In the genomic region with DNA sequence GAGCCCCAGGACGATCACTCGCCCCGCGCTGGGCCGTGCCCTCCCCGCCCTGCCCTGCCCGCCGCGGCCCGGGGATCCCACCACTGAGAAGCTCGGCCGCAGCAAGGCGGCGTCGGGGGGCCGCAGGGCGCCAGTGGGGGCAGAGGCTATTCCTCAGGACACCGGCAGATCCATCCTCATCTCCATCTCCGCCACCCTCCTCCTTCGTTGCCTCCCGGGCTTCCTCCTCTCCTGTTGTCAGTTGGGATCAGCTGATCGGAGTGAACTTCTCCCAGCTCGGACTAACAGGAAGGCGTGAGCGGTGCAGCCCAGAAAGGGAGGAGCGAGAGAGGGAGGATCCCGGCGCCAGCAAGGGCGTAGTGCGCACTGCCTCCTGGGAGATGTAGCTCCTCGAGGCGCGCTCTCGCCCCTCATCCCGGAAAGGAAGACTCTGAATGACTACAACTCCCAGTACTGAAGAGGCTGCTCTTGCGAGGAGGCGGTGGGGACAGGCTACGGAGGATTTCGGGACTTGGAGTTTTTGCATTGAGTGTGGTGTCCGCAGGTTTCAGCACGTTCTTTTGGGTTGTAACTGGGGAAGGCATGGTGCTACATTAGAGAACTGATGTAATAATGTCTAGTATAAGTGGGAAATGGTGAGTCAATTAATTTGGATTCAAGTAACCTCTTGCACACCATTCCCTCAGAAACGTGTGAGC, we compare ENCODE assay signal across 8 cellular contexts. TPM values are rescaled to one million over a fixed set of nuclear protein-coding genes. Genes with fewer than 3 reads are reported as not detected.
DNase-seq lines count a peak whose midpoint lies in the region; ATAC-seq, FAIRE-seq and TF ChIP-seq lines count a peak whose summit lies in the region.

A gene with protein sequence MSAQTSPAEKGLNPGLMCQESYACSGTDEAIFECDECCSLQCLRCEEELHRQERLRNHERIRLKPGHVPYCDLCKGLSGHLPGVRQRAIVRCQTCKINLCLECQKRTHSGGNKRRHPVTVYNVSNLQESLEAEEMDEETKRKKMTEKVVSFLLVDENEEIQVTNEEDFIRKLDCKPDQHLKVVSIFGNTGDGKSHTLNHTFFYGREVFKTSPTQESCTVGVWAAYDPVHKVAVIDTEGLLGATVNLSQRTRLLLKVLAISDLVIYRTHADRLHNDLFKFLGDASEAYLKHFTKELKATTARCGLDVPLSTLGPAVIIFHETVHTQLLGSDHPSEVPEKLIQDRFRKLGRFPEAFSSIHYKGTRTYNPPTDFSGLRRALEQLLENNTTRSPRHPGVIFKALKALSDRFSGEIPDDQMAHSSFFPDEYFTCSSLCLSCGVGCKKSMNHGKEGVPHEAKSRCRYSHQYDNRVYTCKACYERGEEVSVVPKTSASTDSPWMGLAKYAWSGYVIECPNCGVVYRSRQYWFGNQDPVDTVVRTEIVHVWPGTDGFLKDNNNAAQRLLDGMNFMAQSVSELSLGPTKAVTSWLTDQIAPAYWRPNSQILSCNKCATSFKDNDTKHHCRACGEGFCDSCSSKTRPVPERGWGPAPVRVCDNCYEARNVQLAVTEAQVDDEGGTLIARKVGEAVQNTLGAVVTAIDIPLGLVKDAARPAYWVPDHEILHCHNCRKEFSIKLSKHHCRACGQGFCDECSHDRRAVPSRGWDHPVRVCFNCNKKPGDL (minus strand): TSS at position 262 of the 698 bp plus-strand sequence. CDS start 2,598 bp downstream, outside the sequence.

- H3K4me1 ChIP-seq in kidney (ENCODE audit: control insufficient read depth in 1 of 2, insufficient read depth in 1 of 2, low read depth in 1 of 2, low read length in 2 of 2), result peaks cover 3 to 13% of the 10 kb centered on the region in 2 donors

- H3K4me3 ChIP-seq in AG10803 (ENCODE audit: low read length) (peak within 1 kb of the TSS; percentile 81), choroid plexus epithelial cell (ENCODE audit: low read depth, low read length) (peak within 1 kb of the TSS; percentile 87), kidney (ENCODE audit: low read length in 2 of 2) (peak within 1 kb of the TSS; percentile 73 to 75)

- H3K9ac ChIP-seq in kidney (ENCODE audit: low read length in 2 of 2), result peak within 1 kb of the TSS; percentile 0 to 78

- H3K27ac ChIP-seq in kidney (ENCODE audit: low read depth in 2 of 2, low read length in 2 of 2), result peak within 1 kb of the TSS; percentile 64 to 78

- intact Hi-C loops in kidney (cut with DNase I), result no loop called here

- peak; percentile 97 for FAIRE-seq in kidney (lab: Jason Lieb, UNC)

- peak; percentile 97 for ATAC-seq in HG03432 (IDR thresholded peaks at IDR 0.05; ENCODE audit: unreplicated experiment)

- H3K36me3 ChIP-seq in kidney (ENCODE audit: control insufficient read depth in 1 of 2, insufficient read depth in 2 of 2, low read length in 2 of 2), result peaks cover 5 to 10% of the 10 kb centered on the region in 2 donors

- TF ChIP-seq CTCF in AG10803 (conservative IDR thresholded peaks at IDR 0.05; ENCODE audit: low read length), result no peak
- TF ChIP-seq CTCF in choroid plexus epithelial cell (conservative IDR thresholded peaks at IDR 0.05; ENCODE audit: low read depth, low read length), result no peak
- TF ChIP-seq CTCF in kidney (IDR thresholded peaks at IDR 0.05; ENCODE audit: borderline replicate concordance, extremely low read depth, insufficient read depth), result no peak

- TF ChIP-seq POLR2A in GM19099 (IDR thresholded peaks at IDR 0.05; ENCODE audit: extremely low read depth, insufficient read length, low read depth), result peak; percentile 59

- DNase-seq in AG10803 (ENCODE audit: low read depth), result peak; percentile 98
- DNase-seq in NCI-H510A (lab: John Stamatoyannopoulos, UW), result peak; percentile 95
- peak; percentile 83 for DNase-seq in activated CD4-positive, alpha-beta T cell treated with anti-CD3 and anti-CD28 coated beads for 1 hour
- peak; percentile 100 for DNase-seq in choroid plexus epithelial cell (ENCODE audit: low read depth)
- DNase-seq in kidney, result peak; percentile 99
- DNase-seq in stimulated activated CD4-positive, alpha-beta T cell treated with anti-CD3 and anti-CD28 coated beads, Interleukin-15, amount 100 ng/mL, for 24 hours, result peak; percentile 95

- H3K9me3 ChIP-seq in kidney (ENCODE audit: control insufficient read depth in 1 of 2, low read length in 2 of 2), result no peaks in the 10 kb centered on the region

RNA-seq across cellular contexts. Expression of the gene that starts here (rescaled TPM):
- 18.8 TPM for total RNA-seq in kidney
- 10.7 TPM for polyA plus RNA-seq in kidney (ENCODE audit: insufficient read depth, low read depth, low replicate concordance)

Comparison
In these comparisons a context has a peak if more than half of its experiments do, and no peak if none do; other contexts are left out.
1. Peak in every context shown above with its lines: DNase-seq, ATAC-seq, H3K4me3 ChIP-seq and H3K27ac ChIP-seq.